9 cellular contexts compared by ENCODE assay signal in genomic region chr4:93788712-93789111, GRCh38. TPM values are rescaled to one million over a fixed set of nuclear protein-coding genes. Genes with fewer than 3 reads are reported as not detected.
A peak's percentile ranks its signal among the peaks of the same experiment; 100 is the strongest.
DNase-seq lines count a peak whose midpoint lies in the region; TF ChIP-seq lines count a peak whose summit lies in the region.
"Had no signal": no experiment of that assay in that cellular context is flagged by ENCODE, and none has a peak within 500 bp of the region (broad histone marks: within the 10 kb centered on the region; RNA-seq: fewer than 3 reads in every experiment).

No MANE protein-coding gene starts in this region.

- no peak overlapping the region for H3K4me3 Mint-ChIP-seq in brain

- H3K9me3 Mint-ChIP-seq in brain, result no peaks in the 10 kb centered on the region

- H3K27ac Mint-ChIP-seq in brain, result no peak overlapping the region

- peaks cover 2% of the 10 kb centered on the region for H3K27me3 Mint-ChIP-seq in brain

- no peaks in the 10 kb centered on the region for H3K36me3 Mint-ChIP-seq in brain

- peaks cover 9% of the 10 kb centered on the region for H3K4me1 Mint-ChIP-seq in brain

- intact Hi-C loops in vagina (cut with DNase I), result no loop called here

- no peak overlapping the region for H3K27ac ChIP-seq in vagina

- H3K27me3 ChIP-seq in vagina, result no peaks in the 10 kb centered on the region

- no peaks in the 10 kb centered on the region for H3K9me3 ChIP-seq in vagina

- H3K4me1 ChIP-seq in vagina, result no peaks in the 10 kb centered on the region

- no peak for TF ChIP-seq POLR2A in vagina (IDR thresholded peaks at IDR 0.05)

- no peaks in the 10 kb centered on the region for H3K36me3 ChIP-seq in vagina

- H3K4me3 ChIP-seq in Jurkat, Clone E6-1 (ENCODE audit: low read length), result no peak overlapping the region
- H3K4me3 ChIP-seq in vagina, result no peak overlapping the region

- peak; percentile 50 to 71 for TF ChIP-seq CTCF in brain (conservative IDR thresholded peaks at IDR 0.05)
- TF ChIP-seq CTCF in vagina (IDR thresholded peaks at IDR 0.05), result no peak

- peak; percentile 53 for DNase-seq in DMS53 (lab: John Stamatoyannopoulos, UW)
- no peak for DNase-seq in DMS53 treated with DMSO at 0.1 percent for 48 hours (lab: John Stamatoyannopoulos, UW; ENCODE audit: unreplicated experiment)
- DNase-seq in Jurkat, Clone E6-1 (ENCODE audit: low read depth, low spot score), result peak; percentile 37
- peak; percentile 18 for DNase-seq in pons (ENCODE audit: low spot score)
- no peak for DNase-seq in GM19238 (ENCODE audit: insufficient read length, low spot score)
- no peak for DNase-seq in LoVo (ENCODE audit: low spot score)
- no peak for DNase-seq in vagina (ENCODE audit: extremely low spot score in 2 of 2)

RNA-seq across cellular contexts. Expression of gene ATOH1, which starts 39.8 kb away (rescaled TPM):
- 0.53 TPM for polyA plus RNA-seq in Jurkat, Clone E6-1 (2012; ENCODE audit: insufficient read depth, insufficient read length)
- polyA plus RNA-seq in brain (ENCODE audit: insufficient read depth, low read depth, low replicate concordance), result not detected
- total RNA-seq in vagina, result not detected
- total RNA-seq: dermis microvascular lymphatic vessel endothelial cell had no signal

Comparison
In these comparisons a context has a peak if more than half of its experiments do, and no peak if none do; other contexts are left out.
1. DNase-seq: peak in DMS53 (single experiment), Jurkat, Clone E6-1 (single experiment) and pons (single experiment); none in DMS53 treated with DMSO at 0.1 percent for 48 hours (single experiment), GM19238 (single experiment), LoVo (single experiment) and vagina (0 of 2).
2. CTCF ChIP-seq: peak in brain (2 of 2); none in vagina (0 of 3).